In the genomic region with DNA sequence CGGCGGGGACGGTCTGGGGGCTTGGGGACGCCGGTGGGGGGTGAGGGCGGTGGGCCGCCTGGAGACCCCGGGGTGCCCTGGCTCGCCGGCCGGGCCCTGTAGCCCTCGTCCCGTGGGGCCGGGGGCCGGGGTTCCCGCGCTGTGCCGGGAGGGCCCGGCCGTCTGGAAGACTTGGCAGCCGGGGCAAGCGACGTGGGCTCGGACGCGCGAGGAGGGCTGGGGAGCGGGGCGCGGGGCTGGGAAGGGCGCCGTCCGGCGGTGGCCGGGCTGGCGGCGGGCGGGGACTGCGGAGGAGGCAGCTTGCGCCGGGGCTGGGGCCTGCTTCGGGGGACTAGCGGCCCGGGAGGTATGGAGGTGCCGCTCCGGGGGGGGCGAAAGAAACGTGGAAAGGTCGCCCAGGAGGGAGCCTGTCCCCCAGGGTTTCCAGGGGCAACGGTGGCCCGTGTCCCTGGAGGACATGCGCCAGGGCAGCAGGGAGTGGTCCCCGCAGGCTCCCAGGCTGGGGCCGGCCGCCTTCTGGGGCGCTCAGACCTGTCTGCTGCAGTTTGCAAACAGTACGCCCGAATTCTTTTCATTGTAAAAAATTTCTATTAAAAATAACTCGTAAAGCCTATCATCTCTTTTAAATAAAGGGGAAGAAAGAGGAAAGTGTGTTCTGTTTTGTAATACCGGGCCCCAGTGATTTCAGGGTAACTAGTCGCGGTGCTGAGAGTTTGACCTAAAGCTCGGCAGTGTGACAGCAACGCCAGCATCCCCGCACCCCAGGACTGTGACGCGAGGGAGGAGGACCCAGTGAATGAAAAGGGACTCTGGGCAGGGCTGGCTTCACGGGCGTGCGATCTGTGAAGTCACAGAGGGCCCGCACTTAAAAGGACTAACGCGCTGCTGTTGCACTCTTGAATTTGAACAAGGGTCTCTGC, we compare ENCODE assay signal across 8 cellular contexts. TPM values are rescaled to one million over a fixed set of nuclear protein-coding genes. Genes with fewer than 3 reads are reported as not detected.
DNase-seq lines count a peak whose midpoint lies in the region; TF ChIP-seq lines count a peak whose summit lies in the region.

No MANE protein-coding gene starts in this region.

- in situ Hi-C loops in GM23248 (cut with MboI): no loop called here

- peak overlapping the region; percentile 89 for H3K27ac ChIP-seq in GM23248

- DNase-seq in GM03348 (ENCODE audit: low spot score) (peak; percentile 79), GM23248 (peak; percentile 78), choroid plexus epithelial cell (ENCODE audit: low read depth) (peak; percentile 37), left kidney (ENCODE audit: low read depth, low spot score) (peak; percentile 81), COLO829 (ENCODE audit: low spot score) (no peak)
- DNase-seq in activated CD4-positive, CD25-positive, alpha-beta regulatory T cell treated with anti-CD3 and anti-CD28 coated beads, Interleukin-2, amount 50 U/mL, for 72 hours: peak; percentile 62
- peak; percentile 40 for DNase-seq in stimulated activated CD4-positive, alpha-beta T cell treated with anti-CD3 and anti-CD28 coated beads, Interleukin-2, amount 100 ng/mL, for 4 hours (ENCODE audit: low read depth)

- peak overlapping the region; percentile 90 for H3K4me2 ChIP-seq in GM23248 (ENCODE audit: unreplicated experiment)

- H3K79me2 ChIP-seq in GM23248 (ENCODE audit: insufficient read depth): peaks cover 39% of the 10 kb centered on the region

- peak overlapping the region; percentile 79 for H3K4me3 ChIP-seq in GM23248
- peak overlapping the region; percentile 77 for H3K4me3 ChIP-seq in choroid plexus epithelial cell (ENCODE audit: low read depth, low read length)

- H3K9me3 ChIP-seq in GM23248 (ENCODE audit: low read depth): no peaks in the 10 kb centered on the region

- H2AFZ ChIP-seq in GM23248: peak overlapping the region; percentile 88

- H3K4me1 ChIP-seq in GM23248 (ENCODE audit: insufficient read depth): peaks cover 14% of the 10 kb centered on the region; the same call in 1 of the 2 replicates

- peaks cover 5% of the 10 kb centered on the region; the same call in 1 of the 2 replicates for H3F3A ChIP-seq in GM23248 (ENCODE audit: insufficient read depth)

- no peaks in the 10 kb centered on the region for H3K27me3 ChIP-seq in GM23248 (replicated peaks; ENCODE audit: insufficient read depth)

- peak overlapping the region; percentile 95 for H3K9ac ChIP-seq in GM23248

- no peaks in the 10 kb centered on the region for H3K9me2 ChIP-seq in GM23248 (ENCODE audit: insufficient read depth)

- no peaks in the 10 kb centered on the region for H4K20me1 ChIP-seq in GM23248 (ENCODE audit: insufficient read depth)

- WGBS in GM23248 (ENCODE audit: low coverage in 1 of 2, low lambda C conversion rate in 2 of 2, missing lambda C conversion rate in 2 of 2), 2 experiments: 2 to 5% methylated on average over 42 to 56 of the region's 73 CpGs

- TF ChIP-seq CTCF in LNCAP (IDR thresholded peaks at IDR 0.05): peak; percentile 34; the same call in 1 of the 2 replicates
- no peak for TF ChIP-seq CTCF in choroid plexus epithelial cell (conservative IDR thresholded peaks at IDR 0.05; ENCODE audit: low read depth, low read length)

- H3K36me3 ChIP-seq in GM23248 (ENCODE audit: low read depth): no peaks in the 10 kb centered on the region

RNA-seq across cellular contexts. Expression of a gene that starts 0.8 kb away (rescaled TPM):
- total RNA-seq in GM23248 (2014; rRNA removed; shearing (Covaris generic)): 47.6 and 51.5 TPM in 2 replicates
- 42.3 and 45.9 TPM in 2 replicates for polyA plus RNA-seq in GM23248 (2016; fragmentation: Nextera tagmentation; extraction: Ambion mirVana)
